Comparison of ENCODE assay signal across 8 cellular contexts in genomic region chr4:15003891-15004700, GRCh38. TPM values are rescaled to one million over a fixed set of nuclear protein-coding genes. Genes with fewer than 3 reads are reported as not detected.
DNase-seq lines count a peak whose midpoint lies in the region; ATAC-seq and TF ChIP-seq lines count a peak whose summit lies in the region.

No MANE protein-coding gene starts in this region.

- no peaks in the 10 kb centered on the region for H3K9me3 ChIP-seq in smooth muscle cell (replicated peaks; ENCODE audit: low read depth)

- H3K4me3 ChIP-seq in astrocyte of the spinal cord (ENCODE audit: low read depth, low read length) (peak overlapping the region; percentile 93), smooth muscle cell (peak overlapping the region; percentile 91)

- peaks cover 52% of the 10 kb centered on the region for H4K20me1 ChIP-seq in smooth muscle cell (ENCODE audit: low read depth)

- peaks cover 12% of the 10 kb centered on the region for H3K4me1 ChIP-seq in smooth muscle cell (ENCODE audit: low read depth)

- peak overlapping the region; percentile 53 for H3K27ac ChIP-seq in smooth muscle cell (ENCODE audit: low read depth)

- peak; percentile 41 for DNase-seq in Daoy (ENCODE audit: low read depth)
- peak; percentile 21 to 67 (median 56) for DNase-seq in T-helper 2 cell
- no peak for DNase-seq in astrocyte of the spinal cord (ENCODE audit: low read depth, low spot score)
- peak; percentile 29 for DNase-seq in iPS-NIHi11 (ENCODE audit: low spot score)
- DNase-seq in smooth muscle cell (lab: John Stamatoyannopoulos, UW; ENCODE audit: unreplicated experiment) = peak; percentile 15
- DNase-seq in SIG-M5 treated with dmso at 0.1 percent for 504 hours (lab: John Stamatoyannopoulos, UW; ENCODE audit: unreplicated experiment) = no peak
- no peak for DNase-seq in NCI-H1048 (lab: John Stamatoyannopoulos, UW)

- in situ Hi-C loops in astrocyte of the spinal cord (cut with HindIII; ENCODE audit: low sequenced_read_pairs) = no loop called here

- H3K27me3 ChIP-seq in smooth muscle cell (ENCODE audit: low read depth) = no peaks in the 10 kb centered on the region

- no peak overlapping the region for H2AFZ ChIP-seq in smooth muscle cell (ENCODE audit: low read depth)

- peaks cover 51% of the 10 kb centered on the region for H3K79me2 ChIP-seq in smooth muscle cell (ENCODE audit: low read depth)

- ATAC-seq in HG02852 (IDR thresholded peaks at IDR 0.05; ENCODE audit: unreplicated experiment) = peak; percentile 1

- H3K36me3 ChIP-seq in smooth muscle cell (ENCODE audit: low read depth) = peaks cover 11% of the 10 kb centered on the region

- under 1% methylated on average over 54 of the region's 106 CpGs for WGBS in smooth muscle cell (ENCODE audit: low lambda C conversion rate)

- H3F3A ChIP-seq in smooth muscle cell (ENCODE audit: low read depth) = peaks cover 5% of the 10 kb centered on the region

- H3K4me2 ChIP-seq in smooth muscle cell = peak overlapping the region; percentile 85

- H3K9ac ChIP-seq in smooth muscle cell (ENCODE audit: low read depth) = peak overlapping the region; percentile 78

- TF ChIP-seq CTCF in astrocyte of the spinal cord (IDR thresholded peaks at IDR 0.05; ENCODE audit: low read depth, low read length) (no peak), smooth muscle cell (IDR thresholded peaks at IDR 0.05; ENCODE audit: borderline replicate concordance, insufficient read depth, poor library complexity, severe bottlenecking) (no peak)

RNA-seq across cellular contexts. Expression of gene CPEB2, which starts 1.8 kb away (rescaled TPM):
- 1.1 and 3.3 TPM in 2 replicates for total RNA-seq in Daoy (2014; rRNA removed; shearing (Covaris generic))
- 30.9 and 35.4 TPM in 2 replicates for total RNA-seq in smooth muscle cell
- 5.8 and 7.6 TPM in 2 replicates for polyA plus RNA-seq in smooth muscle cell

Comparison
In these comparisons a context has a peak if more than half of its experiments do, and no peak if none do; other contexts are left out.
1. DNase-seq: peak in Daoy (single experiment), T-helper 2 cell (5 of 5), iPS-NIHi11 (single experiment) and smooth muscle cell (single experiment); none in astrocyte of the spinal cord (single experiment), SIG-M5 treated with dmso at 0.1 percent for 504 hours (single experiment) and NCI-H1048 (single experiment).